In the genomic region with DNA sequence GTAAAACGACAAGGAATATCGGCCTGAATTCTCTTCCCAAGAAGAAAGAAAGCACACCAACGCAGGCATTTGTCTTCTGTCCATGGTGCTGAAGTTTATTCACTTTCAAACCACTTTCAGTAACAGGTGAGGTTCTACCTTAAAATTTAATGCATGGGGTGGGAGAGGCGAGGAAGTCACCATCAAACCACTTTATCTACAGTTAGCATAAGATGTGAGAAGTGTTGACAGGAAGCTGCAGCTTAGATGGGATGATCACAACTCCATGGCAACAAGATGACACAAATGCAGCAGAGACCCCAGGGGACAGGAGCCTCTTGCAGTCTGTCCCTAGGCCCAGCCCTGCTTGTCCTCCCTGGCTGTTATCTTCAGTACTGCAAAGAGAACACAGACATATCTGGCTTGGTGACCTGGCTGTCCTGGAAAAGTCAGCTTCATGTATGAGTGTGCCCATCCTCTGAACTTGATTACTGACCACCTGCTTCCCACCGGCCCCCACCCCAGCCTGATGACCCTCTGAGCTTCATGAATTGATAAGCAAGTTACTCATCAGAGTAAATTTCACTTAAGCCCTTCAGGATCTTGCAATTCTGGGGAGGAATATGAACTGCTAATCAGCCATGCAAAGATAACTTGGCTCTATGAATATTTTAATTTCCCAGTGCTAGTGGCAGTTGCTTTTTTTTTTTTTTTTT, we compare ENCODE assay signal across 1 cellular context.
TF ChIP-seq lines count a peak whose summit lies in the region.

No MANE protein-coding gene starts in this region.

TF ChIP-seq in HEK293, 187 proteins besides CTCF, POLR2A, EP300 and RAD21 (continued from another document):
- TF ChIP-seq, protein P1, sequence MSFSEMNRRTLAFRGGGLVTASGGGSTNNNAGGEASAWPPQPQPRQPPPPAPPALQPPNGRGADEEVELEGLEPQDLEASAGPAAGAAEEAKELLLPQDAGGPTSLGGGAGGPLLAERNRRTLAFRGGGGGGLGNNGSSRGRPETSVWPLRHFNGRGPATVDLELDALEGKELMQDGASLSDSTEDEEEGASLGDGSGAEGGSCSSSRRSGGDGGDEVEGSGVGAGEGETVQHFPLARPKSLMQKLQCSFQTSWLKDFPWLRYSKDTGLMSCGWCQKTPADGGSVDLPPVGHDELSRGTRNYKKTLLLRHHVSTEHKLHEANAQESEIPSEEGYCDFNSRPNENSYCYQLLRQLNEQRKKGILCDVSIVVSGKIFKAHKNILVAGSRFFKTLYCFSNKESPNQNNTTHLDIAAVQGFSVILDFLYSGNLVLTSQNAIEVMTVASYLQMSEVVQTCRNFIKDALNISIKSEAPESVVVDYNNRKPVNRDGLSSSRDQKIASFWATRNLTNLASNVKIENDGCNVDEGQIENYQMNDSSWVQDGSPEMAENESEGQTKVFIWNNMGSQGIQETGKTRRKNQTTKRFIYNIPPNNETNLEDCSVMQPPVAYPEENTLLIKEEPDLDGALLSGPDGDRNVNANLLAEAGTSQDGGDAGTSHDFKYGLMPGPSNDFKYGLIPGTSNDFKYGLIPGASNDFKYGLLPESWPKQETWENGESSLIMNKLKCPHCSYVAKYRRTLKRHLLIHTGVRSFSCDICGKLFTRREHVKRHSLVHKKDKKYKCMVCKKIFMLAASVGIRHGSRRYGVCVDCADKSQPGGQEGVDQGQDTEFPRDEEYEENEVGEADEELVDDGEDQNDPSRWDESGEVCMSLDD (tag by site-specific recombination; IDR thresholded peaks at IDR 0.05): no peak
- TF ChIP-seq, protein P2, sequence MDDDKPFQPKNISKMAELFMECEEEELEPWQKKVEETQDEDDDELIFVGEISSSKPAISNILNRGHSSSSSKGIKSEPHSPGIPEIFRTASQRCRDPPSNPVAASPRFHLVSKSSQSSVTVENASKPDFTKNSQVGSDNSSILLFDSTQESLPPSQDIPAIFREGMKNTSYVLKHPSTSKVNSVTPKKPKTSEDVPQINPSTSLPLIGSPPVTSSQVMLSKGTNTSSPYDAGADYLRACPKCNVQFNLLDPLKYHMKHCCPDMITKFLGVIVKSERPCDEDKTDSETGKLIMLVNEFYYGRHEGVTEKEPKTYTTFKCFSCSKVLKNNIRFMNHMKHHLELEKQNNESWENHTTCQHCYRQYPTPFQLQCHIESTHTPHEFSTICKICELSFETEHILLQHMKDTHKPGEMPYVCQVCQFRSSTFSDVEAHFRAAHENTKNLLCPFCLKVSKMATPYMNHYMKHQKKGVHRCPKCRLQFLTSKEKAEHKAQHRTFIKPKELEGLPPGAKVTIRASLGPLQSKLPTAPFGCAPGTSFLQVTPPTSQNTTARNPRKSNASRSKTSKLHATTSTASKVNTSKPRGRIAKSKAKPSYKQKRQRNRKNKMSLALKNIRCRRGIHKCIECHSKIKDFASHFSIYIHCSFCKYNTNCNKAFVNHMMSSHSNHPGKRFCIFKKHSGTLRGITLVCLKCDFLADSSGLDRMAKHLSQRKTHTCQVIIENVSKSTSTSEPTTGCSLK (tag by site-specific recombination; IDR thresholded peaks at IDR 0.05): no peak
